Comparison of ENCODE assay signal across 8 cellular contexts in genomic region chr19:48470281-48470680, GRCh38. TPM values are rescaled to one million over a fixed set of nuclear protein-coding genes. Genes with fewer than 3 reads are reported as not detected.
DNase-seq lines count a peak whose midpoint lies in the region; ATAC-seq and TF ChIP-seq lines count a peak whose summit lies in the region.

No MANE protein-coding gene starts in this region.

- ATAC-seq in T-cell (replicated peaks in 1 of 4) (no peak), HG03139 (IDR thresholded peaks at IDR 0.05; ENCODE audit: unreplicated experiment) (no peak), GM19328 (IDR thresholded peaks at IDR 0.05; ENCODE audit: unreplicated experiment) (no peak)

- peak overlapping the region; percentile 91 for H3K4me3 ChIP-seq in GM12864 (ENCODE audit: low read depth, low read length)
- peak overlapping the region; percentile 92 for H3K4me3 ChIP-seq in fibroblast of pulmonary artery (replicated peaks; ENCODE audit: low read depth, low read length)
- H3K4me3 ChIP-seq in sigmoid colon = peak overlapping the region; percentile 78 to 99 (median 94)

- intact Hi-C loops in sigmoid colon (cut with DNase I) = no loop called here

- H3K27ac Mint-ChIP-seq in T-cell = peak overlapping the region; percentile 69

- peaks cover 11% of the 10 kb centered on the region for H3K36me3 Mint-ChIP-seq in T-cell

- DNase-seq in GM12864 (ENCODE audit: low read depth) (no peak), T-cell (no peak), fibroblast of pulmonary artery (ENCODE audit: low read depth) (no peak), sigmoid colon (no peak), NCI-H2171 treated with DMSO at 0.1 percent for 48 hours (lab: John Stamatoyannopoulos, UW) (no peak)
- DNase-seq in activated CD4-positive, alpha-beta T cell treated with anti-CD3 and anti-CD28 coated beads for 1 hour = no peak

- H3K9me3 ChIP-seq in sigmoid colon = no peaks in the 10 kb centered on the region

- peak overlapping the region; percentile 80 to 91 (median 87) for H3K4me3 Mint-ChIP-seq in T-cell

- no peak for TF ChIP-seq POLR2A in sigmoid colon (IDR thresholded peaks at IDR 0.05)

- TF ChIP-seq CTCF in GM12864 (IDR thresholded peaks at IDR 0.05; ENCODE audit: low read depth, low read length, missing control alignments) (no peak), fibroblast of pulmonary artery (IDR thresholded peaks at IDR 0.05; ENCODE audit: low read length, missing control alignments) (no peak), sigmoid colon (IDR thresholded peaks at IDR 0.05) (no peak)

- H3K4me1 Mint-ChIP-seq in T-cell = peaks cover 22 to 32% (median 24%) of the 10 kb centered on the region in 3 donors

- no peaks in the 10 kb centered on the region for H3K9me3 Mint-ChIP-seq in T-cell

- no peaks in the 10 kb centered on the region for H3K27me3 ChIP-seq in sigmoid colon

- H3K27me3 Mint-ChIP-seq in T-cell = no peaks in the 10 kb centered on the region

- no peak for TF ChIP-seq EP300 in sigmoid colon (IDR thresholded peaks at IDR 0.05)

- CTCF ChIA-PET in T-cell (lab: Charles Lee) = no interaction called here

- POLR2A ChIA-PET in T-cell (lab: Charles Lee) = interaction anchor here (0.6 kb wide), 2 partner anchors 51 to 273 kb away, joined by 3 to 6 read pairs; no protein-coding TSS in a partner anchor

- 75 to 79% methylated on average over 15 of the region's 15 CpGs for WGBS in sigmoid colon, 2 donors

- peaks cover 35 to 51% (median 50%) of the 10 kb centered on the region in 4 donors for H3K36me3 ChIP-seq in sigmoid colon

- peak overlapping the region; percentile 97 to 99 (median 98) for H3K27ac ChIP-seq in sigmoid colon

- peaks cover 0 to 33% (median 23%) of the 10 kb centered on the region in 4 donors for H3K4me1 ChIP-seq in sigmoid colon

RNA-seq across cellular contexts. Expression of gene CYTH2, which starts 1.1 kb away (rescaled TPM):
- total RNA-seq in T-cell (10 to 100 TPM; 37.8 to 81.5 (median 70.6) TPM), sigmoid colon (10 to 100 TPM; 30.0 to 49.3 (median 35.8) TPM)
- polyA plus RNA-seq in sigmoid colon = 10 to 100 TPM; 52.8 to 71.4 (median 64.9) TPM

RNA-seq across cellular contexts. Expression of gene KCNJ14, which starts 14.9 kb away (rescaled TPM):
- total RNA-seq in T-cell (1 to 10 TPM; 2.6 to 3.5 (median 3.2) TPM), sigmoid colon (1 to 10 TPM in 1 of 4 donors, under 1 TPM in 3; 0.16 to 1.4 (median 0.49) TPM)
- under 1 TPM in 2 of 3 donors, not detected in 1; under 0.01 to 0.61 TPM for polyA plus RNA-seq in sigmoid colon

RNA-seq across cellular contexts. Expression of gene GRWD1, which starts 24.5 kb away (rescaled TPM):
- total RNA-seq in T-cell (10 to 100 TPM; 29.7 to 55.2 (median 42.6) TPM), sigmoid colon (10 to 100 TPM; 12.5 to 25.5 (median 17.6) TPM)
- polyA plus RNA-seq in sigmoid colon = 10 to 100 TPM in 1 of 3 donors, 1 to 10 TPM in 2; 7.8 to 21.5 (median 9.9) TPM

RNA-seq across cellular contexts. Expression of gene LMTK3, which starts 41.4 kb away (rescaled TPM):
- 10 to 100 TPM; 17.5 to 28.2 (median 23.5) TPM for total RNA-seq in T-cell
- 1 to 10 TPM in 1 of 4 donors, under 1 TPM in 1, not detected in 2; 0.14 to 1.1 TPM for total RNA-seq in sigmoid colon
- polyA plus RNA-seq in sigmoid colon = 1 to 10 TPM in 1 of 3 donors, under 1 TPM in 1, not detected in 1; 0.23 to 1.7 TPM
